In the genomic region with DNA sequence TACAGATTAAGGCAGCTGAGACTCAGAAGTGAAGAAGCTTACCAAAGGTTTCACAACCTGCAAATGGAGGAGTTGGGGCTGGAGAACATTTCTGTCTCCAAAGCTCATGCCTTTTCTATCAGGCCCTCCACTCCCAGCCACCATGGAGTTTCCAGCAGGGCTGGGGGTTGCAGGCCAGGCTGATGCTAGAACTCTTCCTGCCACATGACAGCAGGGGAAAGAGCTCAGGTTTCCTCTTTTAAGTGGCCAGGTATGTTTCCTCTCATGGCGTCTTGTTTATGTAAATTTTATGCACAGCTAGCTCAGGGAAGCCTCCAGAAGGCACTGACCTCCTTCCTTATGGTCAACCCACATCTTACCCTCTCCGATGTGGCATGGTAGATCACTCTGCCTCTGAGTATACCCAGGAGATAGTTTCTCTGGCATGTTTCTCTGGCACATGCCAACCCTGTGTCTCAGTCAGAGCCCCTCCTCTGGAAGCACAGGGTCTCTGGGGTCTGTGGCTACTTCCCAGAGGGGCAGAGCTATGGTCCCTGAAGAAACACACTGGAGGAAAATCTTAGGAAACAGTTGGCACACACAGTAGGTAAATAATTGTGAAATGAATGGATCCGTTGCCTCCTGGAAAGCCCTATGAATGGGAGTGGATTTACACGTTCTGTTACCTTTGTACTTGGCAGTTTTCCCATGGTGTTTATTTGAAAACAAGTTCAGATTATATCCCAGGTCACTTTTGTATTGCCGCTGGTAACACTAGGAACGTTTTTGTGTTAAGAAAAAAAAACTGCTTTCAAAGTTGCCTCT, we compare ENCODE assay signal across 13 cellular contexts. TPM values are rescaled to one million over a fixed set of nuclear protein-coding genes. Genes with fewer than 3 reads are reported as not detected.
DNase-seq lines count a peak whose midpoint lies in the region; ATAC-seq and TF ChIP-seq lines count a peak whose summit lies in the region.
"Had no signal": no experiment of that assay in that cellular context is flagged by ENCODE, and none has a peak within 500 bp of the region (broad histone marks: within the 10 kb centered on the region; RNA-seq: fewer than 3 reads in every experiment).

No MANE protein-coding gene starts in this region.

- peak overlapping the region; percentile 9 for H3K27ac ChIP-seq in left ventricle myocardium inferior (replicated peaks)
- peak overlapping the region; percentile 72 to 93 for H3K27ac ChIP-seq in liver (ENCODE audit: low read depth in 1 of 2, low read length in 2 of 2)

- no peaks in the 10 kb centered on the region for H3K27me3 ChIP-seq in left ventricle myocardium inferior (ENCODE audit: low read depth)
- H3K27me3 ChIP-seq in liver (ENCODE audit: control insufficient read depth in 4 of 4, insufficient read depth in 4 of 4, low read length in 3 of 4), result no peaks in the 10 kb centered on the region
- H3K27me3 ChIP-seq: tibial nerve had no signal

- H3K4me3 Mint-ChIP-seq in activated T-helper 17 cell treated with anti-CD3 and anti-CD28 coated beads, Interleukin-2, amount 50 U/mL, for 72 hours, result peak overlapping the region; percentile 42

- peaks cover 9% of the 10 kb centered on the region for H3K4me1 ChIP-seq in left ventricle myocardium inferior
- peaks cover 5 to 15% (median 7%) of the 10 kb centered on the region in 4 donors for H3K4me1 ChIP-seq in liver (ENCODE audit: control insufficient read depth in 4 of 4, insufficient read depth in 4 of 4, low read length in 3 of 4)

- TF ChIP-seq CTCF in left ventricle myocardium inferior (IDR thresholded peaks at IDR 0.05; ENCODE audit: borderline replicate concordance) (no peak), liver (IDR thresholded peaks at IDR 0.05; ENCODE audit: low read depth, low read length, missing input control) (no peak)

- H3K4me3 ChIP-seq in left ventricle myocardium inferior (no peak overlapping the region), liver (ENCODE audit: low read depth in 1 of 3, low read length in 3 of 3) (peak overlapping the region in 1 of 3 donors; percentile 25)
- H3K4me3 ChIP-seq: tibial nerve had no signal

- intact Hi-C loops in left ventricle myocardium inferior (cut with micrococcal nuclease) (no loop called here), Right ventricle myocardium superior (cut with DNase I) (no loop called here)

- H3K27ac Mint-ChIP-seq in activated T-helper 17 cell treated with anti-CD3 and anti-CD28 coated beads, Interleukin-2, amount 50 U/mL, for 72 hours, result no peak overlapping the region

- peaks cover 34% of the 10 kb centered on the region for H3K36me3 Mint-ChIP-seq in activated T-helper 17 cell treated with anti-CD3 and anti-CD28 coated beads, Interleukin-2, amount 50 U/mL, for 72 hours (ENCODE audit: low read depth)

- WGBS in liver, result 17% methylated on average over 6 of the region's 6 CpGs

- H3K4me1 Mint-ChIP-seq in activated T-helper 17 cell treated with anti-CD3 and anti-CD28 coated beads, Interleukin-2, amount 50 U/mL, for 72 hours, result peaks cover 6% of the 10 kb centered on the region

- no peak for DNase-seq in left ventricle myocardium inferior
- no peak for DNase-seq in Right ventricle myocardium superior
- no peak for DNase-seq in D341Med (ENCODE audit: low spot score)
- no peak for DNase-seq in stimulated activated CD4-positive, alpha-beta T cell treated with anti-CD3 and anti-CD28 coated beads, Interleukin-4, amount 100 ng/mL, for 24 hours
- DNase-seq: activated CD8-positive, alpha-beta memory T cell treated with anti-CD3 and anti-CD28 coated beads for 24 hours; DMS79; glutamatergic neuron; stimulated activated CD4-positive, alpha-beta T cell treated with anti-CD3 and anti-CD28 coated beads, Interleukin-2, amount 100 ng/mL, for 48 hours had no signal

- no peak for TF ChIP-seq RAD21 in liver (IDR thresholded peaks at IDR 0.05)

- peak overlapping the region in 1 of 2 donors; percentile 11 for H3K9ac ChIP-seq in liver (ENCODE audit: low read depth in 1 of 2, low read length in 2 of 2)

- no peaks in the 10 kb centered on the region for H3K27me3 Mint-ChIP-seq in activated T-helper 17 cell treated with anti-CD3 and anti-CD28 coated beads, Interleukin-2, amount 50 U/mL, for 72 hours

- no peaks in the 10 kb centered on the region for H3K9me3 Mint-ChIP-seq in activated T-helper 17 cell treated with anti-CD3 and anti-CD28 coated beads, Interleukin-2, amount 50 U/mL, for 72 hours

- H3K9me3 ChIP-seq in left ventricle myocardium inferior (replicated peaks) (no peaks in the 10 kb centered on the region), liver (ENCODE audit: control insufficient read depth in 4 of 4, low read length in 3 of 4) (no peaks in the 10 kb centered on the region)
- H3K9me3 ChIP-seq: tibial nerve had no signal

- H3K36me3 ChIP-seq in left ventricle myocardium inferior, result no peaks in the 10 kb centered on the region
- no peaks in the 10 kb centered on the region for H3K36me3 ChIP-seq in liver (ENCODE audit: control insufficient read depth in 4 of 4, insufficient read depth in 3 of 4, low read depth in 1 of 4, low read length in 3 of 4)
- H3K36me3 ChIP-seq: tibial nerve had no signal

- ATAC-seq in Right ventricle myocardium superior (ENCODE audit: poor library complexity) (no peak), GM21367 (IDR thresholded peaks at IDR 0.05; ENCODE audit: unreplicated experiment) (no peak), HG02981 (IDR thresholded peaks at IDR 0.05; ENCODE audit: unreplicated experiment) (no peak)
- ATAC-seq in activated T-helper 17 cell treated with anti-CD3 and anti-CD28 coated beads, Interleukin-2, amount 50 U/mL, for 72 hours (replicated peaks), result no peak

TF ChIP-seq in liver, 16 proteins besides CTCF, POLR2A, EP300 and RAD21:
- TF ChIP-seq RXRA (IDR thresholded peaks at IDR 0.05) (peak; percentile 11 to 53), HNF4A (conservative IDR thresholded peaks at IDR 0.05) (peak; percentile 39 to 64), FOXA2 (IDR thresholded peaks at IDR 0.05) (peak; percentile 30), EGR1 (IDR thresholded peaks at IDR 0.05; ENCODE audit: low read depth in 2 of 2) (peak in 1 of 2 donors; percentile 44), JUND (IDR thresholded peaks at IDR 0.05) (no peak)
- TF ChIP-seq, protein P1, sequence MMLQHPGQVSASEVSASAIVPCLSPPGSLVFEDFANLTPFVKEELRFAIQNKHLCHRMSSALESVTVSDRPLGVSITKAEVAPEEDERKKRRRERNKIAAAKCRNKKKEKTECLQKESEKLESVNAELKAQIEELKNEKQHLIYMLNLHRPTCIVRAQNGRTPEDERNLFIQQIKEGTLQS (IDR thresholded peaks at IDR 0.05), result no peak
- TF ChIP-seq, protein P2, sequence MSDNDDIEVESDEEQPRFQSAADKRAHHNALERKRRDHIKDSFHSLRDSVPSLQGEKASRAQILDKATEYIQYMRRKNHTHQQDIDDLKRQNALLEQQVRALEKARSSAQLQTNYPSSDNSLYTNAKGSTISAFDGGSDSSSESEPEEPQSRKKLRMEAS (IDR thresholded peaks at IDR 0.05), result peak; percentile 11

RNA-seq across cellular contexts. Expression of a gene that starts 28.9 kb away (rescaled TPM):
- total RNA-seq in left ventricle myocardium inferior (10.7 TPM), Right ventricle myocardium superior (5.1 TPM), liver (10 to 100 TPM; 13.5 to 14.0 TPM)
- total RNA-seq in activated T-helper 17 cell treated with anti-CD3 and anti-CD28 coated beads, Interleukin-2, amount 50 U/mL, for 72 hours, result 10 to 100 TPM; 45.1 to 82.3 TPM
- polyA plus RNA-seq in liver, result 10 to 100 TPM in 1 of 2 donors, 1 to 10 TPM in 1; 6.0 to 13.6 TPM
